ENCODE assay signal across 8 cellular contexts in genomic region chr4:149371021-149371420, GRCh38.
A peak's percentile ranks its signal among the peaks of the same experiment; 100 is the strongest.
DNase-seq lines count a peak whose midpoint lies in the region; ATAC-seq and TF ChIP-seq lines count a peak whose summit lies in the region.

No MANE protein-coding gene starts in this region.

- H3K36me3 ChIP-seq in KMS-11 (ENCODE audit: insufficient read depth), result no peaks in the 10 kb centered on the region
- H3K36me3 ChIP-seq in CD8-positive, alpha-beta memory T cell (ENCODE audit: insufficient read depth, low read length), result no peaks in the 10 kb centered on the region

- ATAC-seq in GM21825 (IDR thresholded peaks at IDR 0.05; ENCODE audit: unreplicated experiment), result peak; percentile 79

- no peaks in the 10 kb centered on the region for H3K9me3 ChIP-seq in CD8-positive, alpha-beta memory T cell (ENCODE audit: low read length)

- no peaks in the 10 kb centered on the region for H4K20me1 ChIP-seq in KMS-11 (ENCODE audit: insufficient read depth)

- no peak overlapping the region for H3K4me3 Mint-ChIP-seq in CD8-positive, alpha-beta memory T cell

- H3K27me3 Mint-ChIP-seq in CD8-positive, alpha-beta memory T cell, result no peaks in the 10 kb centered on the region

- no peaks in the 10 kb centered on the region for H3K4me1 ChIP-seq in KMS-11 (ENCODE audit: low read depth, poor library complexity, severe bottlenecking)
- H3K4me1 ChIP-seq in CD8-positive, alpha-beta memory T cell (ENCODE audit: insufficient read depth, low read length), result no peaks in the 10 kb centered on the region

- H3K9me3 Mint-ChIP-seq in CD8-positive, alpha-beta memory T cell, result peaks cover 0 to 5% (median 0%) of the 10 kb centered on the region in 5 donors

- DNase-seq in GM10266 (ENCODE audit: extremely low spot score) (peak; percentile 19), SHP77 treated with DMSO at 0.1 percent for 48 hours (lab: John Stamatoyannopoulos, UW) (peak; percentile 8), fibroblast of the aortic adventitia (ENCODE audit: low read depth) (peak; percentile 78), skeletal muscle cell (ENCODE audit: low read depth) (peak; percentile 7), middle frontal gyrus (ENCODE audit: extremely low spot score, low spot score) (no peak)
- no peak for DNase-seq in CD8-positive, alpha-beta memory T cell

- H3K27me3 ChIP-seq in KMS-11 (ENCODE audit: insufficient read depth, low read depth), result no peaks in the 10 kb centered on the region
- no peaks in the 10 kb centered on the region for H3K27me3 ChIP-seq in CD8-positive, alpha-beta memory T cell (ENCODE audit: insufficient read depth, low read length, poor library complexity, severe bottlenecking)

- no peak overlapping the region for H3K9ac ChIP-seq in KMS-11

- H3K4me2 ChIP-seq in KMS-11, result no peak overlapping the region

- no peaks in the 10 kb centered on the region for H3K79me2 ChIP-seq in KMS-11 (ENCODE audit: insufficient read depth, low read depth)

- no peaks in the 10 kb centered on the region for H3K4me1 Mint-ChIP-seq in CD8-positive, alpha-beta memory T cell

- no peak overlapping the region for H2AFZ ChIP-seq in KMS-11 (ENCODE audit: low read depth)

- TF ChIP-seq CTCF in GM10266 (IDR thresholded peaks at IDR 0.05; ENCODE audit: control insufficient read depth, insufficient read depth, low read depth, missing control alignments), result peak; percentile 38
- TF ChIP-seq CTCF in KMS-11 (conservative IDR thresholded peaks at IDR 0.05; ENCODE audit: low read depth, low read length), result peak; percentile 68
- peak; percentile 49 for TF ChIP-seq CTCF in fibroblast of the aortic adventitia (IDR thresholded peaks at IDR 0.05; ENCODE audit: insufficient read depth, low read length)

- no peak overlapping the region for H3K27ac ChIP-seq in KMS-11
- H3K27ac ChIP-seq in CD8-positive, alpha-beta memory T cell (ENCODE audit: low read depth, low read length), result no peak overlapping the region

- POLR2A ChIA-PET in CD8-positive, alpha-beta memory T cell (lab: Charles Lee), result no interaction called here

- H3K4me3 ChIP-seq in KMS-11 (IDR thresholded peaks at IDR 0.05; ENCODE audit: insufficient read depth, low read depth, low read length) (no peak overlapping the region), fibroblast of the aortic adventitia (ENCODE audit: low read depth, low read length) (no peak overlapping the region), skeletal muscle cell (ENCODE audit: low read depth, low read length) (no peak overlapping the region)
- H3K4me3 ChIP-seq in CD8-positive, alpha-beta memory T cell (ENCODE audit: low read length), result no peak overlapping the region

- H3K36me3 Mint-ChIP-seq in CD8-positive, alpha-beta memory T cell, result no peaks in the 10 kb centered on the region

- CTCF ChIA-PET in CD8-positive, alpha-beta memory T cell (lab: Charles Lee), result no interaction called here

- H3K27ac Mint-ChIP-seq in CD8-positive, alpha-beta memory T cell, result no peak overlapping the region

Comparison
In these comparisons a context has a peak if more than half of its experiments do, and no peak if none do; other contexts are left out.
1. DNase-seq: peak in GM10266 (single experiment), SHP77 treated with DMSO at 0.1 percent for 48 hours (single experiment), fibroblast of the aortic adventitia (single experiment) and skeletal muscle cell (single experiment); none in CD8-positive, alpha-beta memory T cell (0 of 5) and middle frontal gyrus (single experiment).
2. Peak in every context shown above with its lines, with median percentiles within 50 percentile points of each other: CTCF ChIP-seq.